ENCODE assay signal across 19 cellular contexts in genomic region chr20:32127347-32127746, GRCh38.
"Had no signal": no experiment of that assay in that cellular context is flagged by ENCODE, and none has a peak within 500 bp of the region (broad histone marks: within the 10 kb centered on the region; RNA-seq: fewer than 3 reads in every experiment).

No MANE protein-coding gene starts in this region.

- H3K4me2 ChIP-seq: smooth muscle cell had no signal

- H3K27me3 Mint-ChIP-seq: naive B cell, type B pancreatic cell had no signal

- H3K36me3 ChIP-seq: gastrocnemius medialis, right atrium auricular region, suprapubic skin, thyroid gland had no signal

- H3K27ac Mint-ChIP-seq: type B pancreatic cell had no signal

- ATAC-seq: gastrocnemius medialis; left colon; left ventricle myocardium superior; stimulated activated naive CD8-positive, alpha-beta T cell treated with anti-CD3 and anti-CD28 coated beads, Interleukin-15, Interleukin-2, amounts not matched to agents 100 U/mL and 50 U/mL, for 24 hours had no signal

- H3K4me3 ChIP-seq: dorsolateral prefrontal cortex, esophagus muscularis mucosa, gastrocnemius medialis, lung, right atrium auricular region, smooth muscle cell, suprapubic skin, thyroid gland had no signal

- DNase-seq: cortex of kidney; dorsolateral prefrontal cortex; effector CD8-positive, alpha-beta T cell; gastrocnemius medialis; left colon; left ventricle myocardium superior; mesenchymal stem cell; naive B cell; stimulated activated CD4-positive, alpha-beta T cell treated with anti-CD3 and anti-CD28 coated beads, Interleukin-2, amount 100 ng/mL, for 48 hours; stimulated activated naive CD8-positive, alpha-beta T cell treated with anti-CD3 and anti-CD28 coated beads, Interleukin-15, Interleukin-2, amounts not matched to agents 100 U/mL and 50 U/mL, for 24 hours; thyroid gland had no signal

- H3K9me3 ChIP-seq: esophagus muscularis mucosa, gastrocnemius medialis, right atrium auricular region, suprapubic skin, thyroid gland had no signal

- H3K27ac ChIP-seq: dorsolateral prefrontal cortex, epithelial cell of prostate, esophagus muscularis mucosa, gastrocnemius medialis, right atrium auricular region, suprapubic skin, thyroid gland had no signal

- H3K9me3 Mint-ChIP-seq: naive B cell, nephron, type B pancreatic cell had no signal

- H3K27me3 ChIP-seq: dorsolateral prefrontal cortex, esophagus muscularis mucosa, gastrocnemius medialis, right atrium auricular region, suprapubic skin, thyroid gland had no signal

- H3K4me3 Mint-ChIP-seq: naive B cell, nephron, type B pancreatic cell had no signal
